In genomic region chr5:170269579-170269978, GRCh38 we compare ENCODE assay signal across 1 cellular context.
TF ChIP-seq lines count a peak whose summit lies in the region.

No MANE protein-coding gene starts in this region.

TF ChIP-seq in H1, 55 proteins besides CTCF, POLR2A, EP300 and RAD21:
- TF ChIP-seq EGR1 (IDR thresholded peaks at IDR 0.05; ENCODE audit: borderline replicate concordance, low read depth, low read length) (no peak), RFX5 (IDR thresholded peaks at IDR 0.05; ENCODE audit: borderline replicate concordance, low read depth, low read length) (no peak), NANOG (IDR thresholded peaks at IDR 0.05; ENCODE audit: insufficient read depth, low read depth, low read length, poor library complexity, severe bottlenecking) (no peak), CTBP2 (IDR thresholded peaks at IDR 0.05; ENCODE audit: borderline replicate concordance, insufficient read depth, insufficient read length, low read length) (no peak), TAF7 (optimal IDR thresholded peaks at IDR 0.05; ENCODE audit: borderline replicate concordance, low read depth, low read length) (no peak), E2F6 (IDR thresholded peaks at IDR 0.05) (no peak), NRF1 (IDR thresholded peaks at IDR 0.05; ENCODE audit: low read depth, low read length) (no peak), HDAC6 (IDR thresholded peaks at IDR 0.05; ENCODE audit: low read depth, low read length) (no peak), KDM1A (IDR thresholded peaks at IDR 0.05; ENCODE audit: borderline replicate concordance, low read length) (no peak), ATF2 (IDR thresholded peaks at IDR 0.05; ENCODE audit: low read length) (no peak), MAX (IDR thresholded peaks at IDR 0.05) (no peak), SUZ12 (IDR thresholded peaks at IDR 0.05; ENCODE audit: low read length) (no peak), SAP30 (IDR thresholded peaks at IDR 0.05; ENCODE audit: insufficient read depth, insufficient replicate concordance, low read length) (no peak), ZNF274 (IDR thresholded peaks at IDR 0.05; ENCODE audit: borderline replicate concordance, extremely low read depth, low read length) (no peak), TEAD4 (IDR thresholded peaks at IDR 0.05; ENCODE audit: low read depth, low read length) (no peak), CBX8 (IDR thresholded peaks at IDR 0.05; ENCODE audit: borderline replicate concordance, low read depth, low read length) (no peak), HDAC2 (IDR thresholded peaks at IDR 0.05; ENCODE audit: borderline replicate concordance in 1 of 2, low read depth in 2 of 2, low read length in 2 of 2) (no peak), POU5F1 (IDR thresholded peaks at IDR 0.05; ENCODE audit: low read depth, low read length) (no peak)
